25 cellular contexts compared by ENCODE assay signal in the genomic region with DNA sequence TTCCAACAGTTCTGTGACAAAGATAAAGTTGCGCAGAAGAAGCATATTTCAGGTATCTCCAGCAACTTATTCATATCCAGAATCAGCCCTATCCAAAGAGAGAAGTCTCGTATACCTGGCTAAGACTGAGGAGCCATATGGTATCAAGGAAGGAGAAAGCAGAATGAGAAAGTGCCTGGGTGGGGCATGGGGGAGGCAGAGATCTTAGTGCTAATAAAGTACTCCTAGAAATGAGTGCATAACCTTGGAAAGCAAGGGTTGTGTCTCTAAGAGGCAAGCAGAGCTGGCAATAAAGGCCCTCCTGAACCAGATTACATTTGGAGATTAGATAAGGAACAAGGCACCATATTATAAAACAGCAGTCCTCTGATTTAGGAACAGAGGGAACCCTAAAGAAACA. TPM values are rescaled to one million over a fixed set of nuclear protein-coding genes. Genes with fewer than 3 reads are reported as not detected.
A peak's percentile ranks its signal among the peaks of the same experiment; 100 is the strongest.
DNase-seq lines count a peak whose midpoint lies in the region; ATAC-seq and TF ChIP-seq lines count a peak whose summit lies in the region.
"Had no signal": no experiment of that assay in that cellular context is flagged by ENCODE, and none has a peak within 500 bp of the region (broad histone marks: within the 10 kb centered on the region; RNA-seq: fewer than 3 reads in every experiment).

No MANE protein-coding gene starts in this region.

- H3K4me3 Mint-ChIP-seq in CD8-positive, alpha-beta T cell: no peak overlapping the region
- no peak overlapping the region for H3K4me3 Mint-ChIP-seq in activated T-helper 17 cell treated with anti-CD3 and anti-CD28 coated beads, Interleukin-2, amount 50 U/mL, for 72 hours
- H3K4me3 Mint-ChIP-seq in CD4-positive, alpha-beta memory T cell: no peak overlapping the region
- H3K4me3 Mint-ChIP-seq: T-cell had no signal

- peaks cover 45% of the 10 kb centered on the region for H3K4me1 Mint-ChIP-seq in CD8-positive, alpha-beta T cell (ENCODE audit: low read depth)
- H3K4me1 Mint-ChIP-seq in activated T-helper 17 cell treated with anti-CD3 and anti-CD28 coated beads, Interleukin-2, amount 50 U/mL, for 72 hours: peaks cover 28% of the 10 kb centered on the region
- peaks cover 40 to 49% (median 44%) of the 10 kb centered on the region in 4 donors for H3K4me1 Mint-ChIP-seq in CD4-positive, alpha-beta memory T cell

- no peak for DNase-seq in CD8-positive, alpha-beta T cell
- DNase-seq in CD4-positive, alpha-beta memory T cell: no peak
- DNase-seq in stimulated activated naive CD4-positive, alpha-beta T cell treated with Interleukin-2 at 50 U/mL for 16 hours (lab: John Stamatoyannopoulos, UW): no peak
- no peak for DNase-seq in NCI-H1105 (lab: John Stamatoyannopoulos, UW)
- DNase-seq: C1 segment of cervical spinal cord; COR-L47; DMS 273 treated with DMSO at 0.1 percent for 48 hours; GF-D8; GM23248; IMR-90; Karpas-422; MG63; NCI-H1092; NCI-H2081; NCI-H2171 treated with DMSO at 0.1 percent for 48 hours; NCI-H446 treated with DMSO at 0.1 percent for 48 hours; NCI-H69; NK-92 treated with Interleukin-12 subunit alpha and Interleukin-12 subunit beta, amount 100 ng/mL, for 24 hours; Right ventricle myocardium superior; T-cell had no signal

- peaks cover 42% of the 10 kb centered on the region for H3K4me1 ChIP-seq in CD8-positive, alpha-beta T cell (ENCODE audit: insufficient read depth, low read length)
- H3K4me1 ChIP-seq in HEK293 (ENCODE audit: control insufficient read depth, insufficient read depth, low read length): peaks cover 36% of the 10 kb centered on the region
- H3K4me1 ChIP-seq in mucosa of rectum (ENCODE audit: control insufficient read depth in 2 of 2, insufficient read depth in 2 of 2, low read length in 2 of 2): peaks cover 10 to 13% of the 10 kb centered on the region in 2 donors
- peaks cover 81% of the 10 kb centered on the region for H3K4me1 ChIP-seq in CD4-positive, alpha-beta memory T cell (ENCODE audit: insufficient read depth, low read length)

- POLR2A ChIA-PET in CD8-positive, alpha-beta T cell (lab: Charles Lee): interaction anchor here (0.6 kb wide), 1 partner anchor 92 kb away, joined by 5 read pairs; no protein-coding TSS in a partner anchor
- POLR2A ChIA-PET in HEK293 (lab: Yijun Ruan, JAX): no interaction called here
- POLR2A ChIA-PET in CD4-positive, alpha-beta memory T cell (lab: Charles Lee; ENCODE audit: partially characterized antibody): no interaction called here

- intact Hi-C loops in CD8-positive, alpha-beta T cell (cut with DNase I, micrococcal nuclease): no loop called here
- intact Hi-C loops in CD4-positive, alpha-beta memory T cell (cut with micrococcal nuclease): loop anchor here (10.0 kb wide), 1 partner anchor 387 kb away; the partner anchor contains the start of gene RBM17

- peak overlapping the region; percentile 28 for H3K27ac Mint-ChIP-seq in CD8-positive, alpha-beta T cell
- H3K27ac Mint-ChIP-seq in activated T-helper 17 cell treated with anti-CD3 and anti-CD28 coated beads, Interleukin-2, amount 50 U/mL, for 72 hours: peak overlapping the region; percentile 36
- peak overlapping the region in 3 of 7 donors; percentile 8 to 9 (median 9) for H3K27ac Mint-ChIP-seq in CD4-positive, alpha-beta memory T cell
- H3K27ac Mint-ChIP-seq: T-cell had no signal

- H3K9me3 Mint-ChIP-seq in CD8-positive, alpha-beta T cell: no peaks in the 10 kb centered on the region
- H3K9me3 Mint-ChIP-seq in activated T-helper 17 cell treated with anti-CD3 and anti-CD28 coated beads, Interleukin-2, amount 50 U/mL, for 72 hours: no peaks in the 10 kb centered on the region
- no peaks in the 10 kb centered on the region for H3K9me3 Mint-ChIP-seq in CD4-positive, alpha-beta memory T cell
- H3K9me3 Mint-ChIP-seq: T-cell had no signal

- H3K27ac ChIP-seq in CD8-positive, alpha-beta T cell (ENCODE audit: low read depth, low read length): no peak overlapping the region
- peak overlapping the region; percentile 12; the same call in 1 of the 2 replicates for H3K27ac ChIP-seq in HEK293 (ENCODE audit: extremely low read depth, low read depth, low read length)
- peak overlapping the region; percentile 4 to 33 for H3K27ac ChIP-seq in mucosa of rectum (ENCODE audit: low read depth in 2 of 2, low read length in 2 of 2)
- H3K27ac ChIP-seq in CD4-positive, alpha-beta memory T cell (ENCODE audit: low read depth, low read length): no peak overlapping the region
- H3K27ac ChIP-seq: GM23248, SK-N-MC had no signal

- peaks cover 3% of the 10 kb centered on the region for H3K36me3 Mint-ChIP-seq in CD8-positive, alpha-beta T cell
- no peaks in the 10 kb centered on the region for H3K36me3 Mint-ChIP-seq in activated T-helper 17 cell treated with anti-CD3 and anti-CD28 coated beads, Interleukin-2, amount 50 U/mL, for 72 hours (ENCODE audit: low read depth)
- no peaks in the 10 kb centered on the region for H3K36me3 Mint-ChIP-seq in CD4-positive, alpha-beta memory T cell

- no peak for ATAC-seq in CD8-positive, alpha-beta T cell
- ATAC-seq in activated T-helper 17 cell treated with anti-CD3 and anti-CD28 coated beads, Interleukin-2, amount 50 U/mL, for 72 hours (replicated peaks): no peak
- ATAC-seq: HCT116, T-cell had no signal

- no peaks in the 10 kb centered on the region for H3K27me3 ChIP-seq in CD8-positive, alpha-beta T cell (ENCODE audit: insufficient read depth, low read length)
- no peaks in the 10 kb centered on the region for H3K27me3 ChIP-seq in mucosa of rectum (ENCODE audit: control insufficient read depth in 2 of 2, insufficient read depth in 2 of 2, low read length in 2 of 2)
- H3K27me3 ChIP-seq in CD4-positive, alpha-beta memory T cell (ENCODE audit: insufficient read depth, low read length): no peaks in the 10 kb centered on the region
- H3K27me3 ChIP-seq: MG63 had no signal

- no peaks in the 10 kb centered on the region for H3K9me3 ChIP-seq in CD8-positive, alpha-beta T cell (ENCODE audit: low read length)
- H3K9me3 ChIP-seq in HEK293 (ENCODE audit: control insufficient read depth, insufficient read depth, low read depth, low read length): no peaks in the 10 kb centered on the region
- no peaks in the 10 kb centered on the region for H3K9me3 ChIP-seq in mucosa of rectum (ENCODE audit: control insufficient read depth in 2 of 2, low read length in 2 of 2)
- H3K9me3 ChIP-seq in CD4-positive, alpha-beta memory T cell (ENCODE audit: control insufficient read depth in 1 of 2, low read length in 2 of 2): no peaks in the 10 kb centered on the region
- H3K9me3 ChIP-seq: MG63 had no signal

- no peak for TF ChIP-seq CTCF in CD8-positive, alpha-beta T cell (IDR thresholded peaks at IDR 0.05)
- TF ChIP-seq CTCF in HEK293 (tag by site-specific recombination; IDR thresholded peaks at IDR 0.05): no peak

- H3K36me3 ChIP-seq in CD8-positive, alpha-beta T cell (ENCODE audit: insufficient read depth, low read length): no peaks in the 10 kb centered on the region
- H3K36me3 ChIP-seq in HEK293 (ENCODE audit: control insufficient read depth in 2 of 2, insufficient read depth in 1 of 2, low read length in 2 of 2) (no peaks in the 10 kb centered on the region), mucosa of rectum (ENCODE audit: control insufficient read depth in 2 of 2, insufficient read depth in 2 of 2, low read length in 2 of 2) (no peaks in the 10 kb centered on the region)
- no peaks in the 10 kb centered on the region for H3K36me3 ChIP-seq in CD4-positive, alpha-beta memory T cell (ENCODE audit: insufficient read depth, low read length)
- H3K36me3 ChIP-seq: MG63 had no signal

- no peaks in the 10 kb centered on the region for H3K27me3 Mint-ChIP-seq in CD8-positive, alpha-beta T cell (ENCODE audit: low read depth)
- no peaks in the 10 kb centered on the region for H3K27me3 Mint-ChIP-seq in activated T-helper 17 cell treated with anti-CD3 and anti-CD28 coated beads, Interleukin-2, amount 50 U/mL, for 72 hours
- H3K27me3 Mint-ChIP-seq in CD4-positive, alpha-beta memory T cell: no peaks in the 10 kb centered on the region
- H3K27me3 Mint-ChIP-seq: T-cell had no signal

- H3K9ac ChIP-seq in mucosa of rectum (ENCODE audit: low read depth in 1 of 2, low read length in 2 of 2): no peak overlapping the region
- H3K9ac ChIP-seq: GM23248 had no signal

- CTCF ChIA-PET in CD8-positive, alpha-beta T cell (lab: Charles Lee): no interaction called here
- CTCF ChIA-PET in HEK293 (lab: Yijun Ruan, JAX): no interaction called here
- CTCF ChIA-PET in CD4-positive, alpha-beta memory T cell (lab: Charles Lee; ENCODE audit: partially characterized antibody): no interaction called here

- no peak overlapping the region for H3K4me3 ChIP-seq in CD8-positive, alpha-beta T cell (ENCODE audit: low read depth, low read length)
- no peak overlapping the region for H3K4me3 ChIP-seq in HEK293 (ENCODE audit: low read depth, low read length)
- no peak overlapping the region for H3K4me3 ChIP-seq in mucosa of rectum (ENCODE audit: low read length in 2 of 2)
- H3K4me3 ChIP-seq in CD4-positive, alpha-beta memory T cell (ENCODE audit: low read length in 2 of 2): no peak overlapping the region
- H3K4me3 ChIP-seq: GM23248, MG63, SK-N-MC had no signal

TF ChIP-seq in HEK293, 187 proteins besides CTCF, POLR2A, EP300 and RAD21:
- TF ChIP-seq ZNF600 (tag by site-specific recombination; IDR thresholded peaks at IDR 0.05): 0 out of 2 replicates have a peak, but pooled peaks have one; percentile 49
- 0 out of 2 replicates have a peak, but pooled peaks have one; percentile 25 for TF ChIP-seq FEZF1 (tag by site-specific recombination; IDR thresholded peaks at IDR 0.05)
- no peak for TF ChIP-seq HOXC10 (CRISPR knock-in tag; IDR thresholded peaks at IDR 0.05)

RNA-seq across cellular contexts. Expression of gene TASOR2, which starts 12.7 kb away (rescaled TPM):
- 10 to 100 TPM; 52.7 to 61.2 TPM for total RNA-seq in CD8-positive, alpha-beta T cell
- total RNA-seq in activated T-helper 17 cell treated with anti-CD3 and anti-CD28 coated beads, Interleukin-2, amount 50 U/mL, for 72 hours: 10 to 100 TPM; 48.9 to 51.6 TPM
- 10 to 100 TPM; 69.1 to 85.7 TPM for total RNA-seq in CD4-positive, alpha-beta memory T cell
- polyA plus RNA-seq in CD4-positive, alpha-beta memory T cell: 10 to 100 TPM in 1 of 2 donors, 1 to 10 TPM in 1; 4.8 to 15.9 TPM

RNA-seq across cellular contexts. Expression of gene ASB13, which starts 30.9 kb away (rescaled TPM):
- 1 to 10 TPM; 1.6 to 1.9 TPM for total RNA-seq in CD8-positive, alpha-beta T cell
- total RNA-seq in activated T-helper 17 cell treated with anti-CD3 and anti-CD28 coated beads, Interleukin-2, amount 50 U/mL, for 72 hours: 1 to 10 TPM; 3.5 to 6.8 TPM
- total RNA-seq in CD4-positive, alpha-beta memory T cell: 10 to 100 TPM; 15.4 to 18.5 TPM
- 10 to 100 TPM; 15.9 to 16.9 TPM for polyA plus RNA-seq in CD4-positive, alpha-beta memory T cell

Comparison
In these comparisons a context has a peak if more than half of its experiments do, and no peak if none do; other contexts are left out.
1. H3K27ac ChIP-seq: peak in HEK293 (single experiment) and mucosa of rectum (2 of 2); none in CD8-positive, alpha-beta T cell (single experiment) and CD4-positive, alpha-beta memory T cell (single experiment).